In the genomic region with DNA sequence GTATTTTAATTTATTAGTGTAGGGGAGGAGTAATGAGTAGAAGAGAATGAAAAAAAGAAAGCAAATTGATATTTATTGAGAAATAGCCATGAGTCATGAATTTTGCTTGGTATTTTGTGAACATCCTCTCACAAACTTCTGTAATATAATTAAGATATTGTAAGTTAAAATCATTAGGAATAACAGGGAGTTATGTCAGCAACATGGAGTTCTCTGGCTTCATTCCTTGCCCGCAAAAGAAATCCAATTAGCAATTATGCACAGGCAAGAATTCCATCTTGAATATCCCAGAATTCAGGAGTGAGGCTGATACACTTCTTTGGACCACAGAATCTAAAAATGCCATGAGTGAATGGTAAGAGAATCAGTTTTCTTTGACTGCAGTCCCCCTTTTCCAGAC, we compare ENCODE assay signal across 39 cellular contexts.
"Had no signal": no experiment of that assay in that cellular context is flagged by ENCODE, and none has a peak within 500 bp of the region (broad histone marks: within the 10 kb centered on the region; RNA-seq: fewer than 3 reads in every experiment).

No MANE protein-coding gene starts in this region.

- H3K9me3 Mint-ChIP-seq: activated CD8-positive, alpha-beta T cell treated with anti-CD3 and anti-CD28 coated beads for 36 hours; activated T-helper 1 cell treated with anti-CD3 and anti-CD28 coated beads, Interleukin-12 subunit alpha, Interleukin-12 subunit beta, Interleukin-2, Interleukin-4 antibody, amounts not matched to agents 30 ng/mL and 10 ng/mL and 1 ng/mL, durations not matched to agents 14 hours and 24 hours and 36 hours; activated T-helper 2 cell treated with anti-CD3 and anti-CD28 coated beads, Interferon-gamma antibody, Interleukin-2, Interleukin-4, amounts not matched to agents 10 μg/mL and 5 μg/mL and 100 μg/mL, durations not matched to agents 14 hours and 24 hours and 36 hours; T-helper 1 cell treated with Interleukin-12 subunit alpha and Interleukin-12 subunit beta and Interleukin-4 antibody, amounts not matched to agents 30 μg/mL and 1 μg/mL, for 36 hours; T-helper 2 cell treated with Interferon-gamma antibody and Interleukin-4, amounts not matched to agents 5 μg/mL and 100 μg/mL, for 36 hours had no signal

- DNase-seq: activated B cell treated with CpG ODN at 0.5 μM for 24 hours; activated CD4-positive, alpha-beta memory T cell treated with anti-CD3 and anti-CD28 coated beads for 36 hours; activated CD4-positive, alpha-beta T cell treated with anti-CD3 and anti-CD28 coated beads for 4 hours; activated CD4-positive, alpha-beta T cell treated with anti-CD3 and anti-CD28 coated beads, Interleukin-2, amount 10 ng/mL, durations not matched to agents 24 days and 14 days; activated CD4-positive, alpha-beta T cell treated with anti-CD3 and anti-CD28 coated beads, Interleukin-2, amount 50 U/mL, for 1 hour; activated CD4-positive, alpha-beta T cell treated with anti-CD3 and anti-CD28 coated beads, Interleukin-2, amount 50 U/mL, for 4 hours; activated CD4-positive, CD25-positive, alpha-beta regulatory T cell treated with anti-CD3 and anti-CD28 coated beads, Interleukin-2, amount 50 U/mL, for 72 hours; activated CD8-positive, alpha-beta memory T cell treated with anti-CD3 and anti-CD28 coated beads, Interleukin-2, amount 50 U/mL, for 4 hours; activated CD8-positive, alpha-beta T cell treated with anti-CD3 and anti-CD28 coated beads for 36 hours; activated effector memory CD4-positive, alpha-beta T cell treated with Interleukin-2 at 50 U/mL for 16 hours; activated gamma-delta T cell treated with Interleukin-2 at 50 U/mL for 16 hours; activated naive CD4-positive, alpha-beta T cell; activated naive CD4-positive, alpha-beta T cell treated with anti-CD3 and anti-CD28 coated beads for 36 hours; activated naive CD4-positive, alpha-beta T cell treated with anti-CD3 and anti-CD28 coated beads, Interleukin-2, amount 50 U/mL, for 16 hours; activated naive CD8-positive, alpha-beta T cell treated with anti-CD3 and anti-CD28 coated beads for 36 hours; activated T-cell treated with anti-CD3 and anti-CD28 coated beads for 4 hours; activated T-cell treated with anti-CD3 and anti-CD28 coated beads, Interleukin-2, amount 50 U/mL, for 1 hour; activated T-cell treated with anti-CD3 and anti-CD28 coated beads, Interleukin-2, amount 50 U/mL, for 4 hours; activated T-cell treated with anti-CD3 and anti-CD28 coated beads, Interleukin-2, amount 50 U/mL, for 72 hours; amygdala; anterior cingulate cortex; body of pancreas; brain microvascular endothelial cell; caudate nucleus; cerebellar nuclear complex; T-helper 1 cell; T-helper 2 cell; T-helper 9 cell had no signal

- ATAC-seq: activated CD8-positive, alpha-beta T cell treated with anti-CD3 and anti-CD28 coated beads for 36 hours; activated T-cell treated with anti-CD3 and anti-CD28 coated beads, Interleukin-2, amount 50 U/mL, for 4 hours; body of pancreas had no signal

- H3K27me3 ChIP-seq: body of pancreas, brain microvascular endothelial cell, breast epithelium, cardiac muscle cell had no signal

- H3K4me1 ChIP-seq: body of pancreas, breast epithelium had no signal

- H3K4me3 ChIP-seq: body of pancreas, breast epithelium, cardiac muscle cell had no signal

- H3K27ac Mint-ChIP-seq: activated B cell treated with CpG ODN at 0.5 μM for 24 hours; activated CD4-positive, alpha-beta memory T cell treated with anti-CD3 and anti-CD28 coated beads for 36 hours; activated CD4-positive, alpha-beta T cell treated with anti-CD3 and anti-CD28 coated beads, Interleukin-2, amount 10 ng/mL, durations not matched to agents 24 days and 14 days; activated CD8-positive, alpha-beta T cell treated with anti-CD3 and anti-CD28 coated beads for 36 hours; activated naive CD4-positive, alpha-beta T cell treated with anti-CD3 and anti-CD28 coated beads for 36 hours; activated naive CD4-positive, alpha-beta T cell treated with anti-CD3 and anti-CD28 coated beads, Interleukin-2, amount 50 U/mL, for 72 hours; activated naive CD8-positive, alpha-beta T cell treated with anti-CD3 and anti-CD28 coated beads for 36 hours; activated T-cell treated with anti-CD3 and anti-CD28 coated beads, Interleukin-2, amount 50 U/mL, for 72 hours; activated T-helper 1 cell treated with anti-CD3 and anti-CD28 coated beads, Interleukin-12 subunit alpha, Interleukin-12 subunit beta, Interleukin-2, Interleukin-4 antibody, amounts not matched to agents 30 ng/mL and 10 ng/mL and 1 ng/mL, durations not matched to agents 14 hours and 24 hours and 36 hours; T-helper 1 cell treated with Interleukin-12 subunit alpha and Interleukin-12 subunit beta and Interleukin-4 antibody, amounts not matched to agents 30 μg/mL and 1 μg/mL, for 36 hours; T-helper 2 cell treated with Interferon-gamma antibody and Interleukin-4, amounts not matched to agents 5 μg/mL and 100 μg/mL, for 36 hours had no signal

- H3K27ac ChIP-seq: body of pancreas, brain microvascular endothelial cell, breast epithelium, cardiac muscle cell, VCaP had no signal

- H3K4me1 Mint-ChIP-seq: activated B cell treated with CpG ODN at 0.5 μM for 24 hours; central memory CD8-positive, alpha-beta T cell had no signal

- H3K27me3 Mint-ChIP-seq: activated B cell treated with CpG ODN at 0.5 μM for 24 hours; activated CD4-positive, alpha-beta T cell treated with anti-CD3 and anti-CD28 coated beads, Interleukin-2, amount 10 ng/mL, durations not matched to agents 24 days and 14 days; central memory CD8-positive, alpha-beta T cell had no signal

- H3K36me3 ChIP-seq: brain microvascular endothelial cell, breast epithelium, cardiac muscle cell had no signal

- H3K4me3 Mint-ChIP-seq: activated B cell treated with CpG ODN at 0.5 μM for 24 hours; activated CD4-positive, alpha-beta memory T cell treated with anti-CD3 and anti-CD28 coated beads for 36 hours; activated CD4-positive, alpha-beta T cell treated with anti-CD3 and anti-CD28 coated beads, Interleukin-2, amount 10 ng/mL, durations not matched to agents 24 days and 14 days; activated CD8-positive, alpha-beta T cell treated with anti-CD3 and anti-CD28 coated beads for 36 hours; activated naive CD4-positive, alpha-beta T cell treated with anti-CD3 and anti-CD28 coated beads for 36 hours; activated naive CD8-positive, alpha-beta T cell treated with anti-CD3 and anti-CD28 coated beads for 36 hours; activated T-cell treated with anti-CD3 and anti-CD28 coated beads, Interleukin-2, amount 50 U/mL, for 4 hours; activated T-helper 1 cell treated with anti-CD3 and anti-CD28 coated beads, Interleukin-12 subunit alpha, Interleukin-12 subunit beta, Interleukin-2, Interleukin-4 antibody, amounts not matched to agents 30 ng/mL and 10 ng/mL and 1 ng/mL, durations not matched to agents 14 hours and 24 hours and 36 hours; central memory CD8-positive, alpha-beta T cell; T-helper 1 cell treated with Interleukin-12 subunit alpha and Interleukin-12 subunit beta and Interleukin-4 antibody, amounts not matched to agents 30 μg/mL and 1 μg/mL, for 36 hours; T-helper 2 cell treated with Interferon-gamma antibody and Interleukin-4, amounts not matched to agents 5 μg/mL and 100 μg/mL, for 36 hours had no signal

- H3K36me3 Mint-ChIP-seq: activated CD4-positive, alpha-beta memory T cell treated with anti-CD3 and anti-CD28 coated beads for 36 hours; activated naive CD8-positive, alpha-beta T cell treated with anti-CD3 and anti-CD28 coated beads for 36 hours had no signal

- FAIRE-seq: astrocyte, TTC549 had no signal

- H3K9me3 ChIP-seq: body of pancreas had no signal
